13 cellular contexts compared by ENCODE assay signal in the genomic region with DNA sequence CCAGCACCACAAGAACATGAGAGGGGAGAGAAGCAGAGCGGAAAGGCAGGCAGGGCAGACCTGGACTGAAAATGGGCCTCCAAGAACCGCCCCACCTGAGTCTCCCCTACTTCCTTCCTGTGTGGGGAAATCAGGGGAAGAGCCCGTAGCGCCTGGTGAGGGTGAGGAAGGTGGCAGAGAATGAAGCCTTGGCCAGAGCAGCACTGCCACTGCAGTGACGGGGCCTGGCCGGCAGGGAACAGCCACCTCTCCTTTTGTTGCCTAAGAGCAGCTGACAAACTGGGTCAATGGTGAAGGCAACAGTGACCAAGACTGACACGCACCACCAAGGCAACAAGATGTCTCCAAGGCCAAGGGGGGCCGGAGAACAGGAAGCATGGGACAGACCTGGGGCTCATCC. TPM values are rescaled to one million over a fixed set of nuclear protein-coding genes. Genes with fewer than 3 reads are reported as not detected.
DNase-seq lines count a peak whose midpoint lies in the region; ATAC-seq and TF ChIP-seq lines count a peak whose summit lies in the region.
"Had no signal": no experiment of that assay in that cellular context is flagged by ENCODE, and none has a peak within 500 bp of the region (broad histone marks: within the 10 kb centered on the region; RNA-seq: fewer than 3 reads in every experiment).

No MANE protein-coding gene starts in this region.

- TF ChIP-seq POLR2A in suprapubic skin (IDR thresholded peaks at IDR 0.05): no peak

- no peaks in the 10 kb centered on the region for H3K27me3 ChIP-seq in suprapubic skin
- H3K27me3 ChIP-seq: hepatocyte had no signal

- H3K4me1 ChIP-seq in suprapubic skin: peaks cover 42% of the 10 kb centered on the region

- TF ChIP-seq EP300 in suprapubic skin (IDR thresholded peaks at IDR 0.05): no peak

- H3K9me3 ChIP-seq in suprapubic skin: no peaks in the 10 kb centered on the region

- no peaks in the 10 kb centered on the region for H3K36me3 ChIP-seq in suprapubic skin

- ATAC-seq in GM19463 (IDR thresholded peaks at IDR 0.05; ENCODE audit: unreplicated experiment): peak; percentile 61
- ATAC-seq in HG03432 (IDR thresholded peaks at IDR 0.05; ENCODE audit: unreplicated experiment): peak; percentile 90
- ATAC-seq in GM18858 (IDR thresholded peaks at IDR 0.05; ENCODE audit: unreplicated experiment): no peak

- H3K27ac ChIP-seq in epithelial cell of prostate: peak overlapping the region; percentile 97
- H3K27ac ChIP-seq in suprapubic skin: peak overlapping the region; percentile 89

- 76% methylated on average over 8 of the region's 8 CpGs for WGBS in suprapubic skin

- no peak overlapping the region for H3K4me3 ChIP-seq in suprapubic skin
- H3K4me3 ChIP-seq: hepatocyte had no signal

- DNase-seq in epithelial cell of prostate (ENCODE audit: low read depth, low spot score) (no peak), suprapubic skin (ENCODE audit: low spot score in 2 of 2) (no peak), RPMI8226 (no peak), NCI-H1436 (lab: John Stamatoyannopoulos, UW) (no peak)
- DNase-seq: activated T-cell treated with anti-CD3 and anti-CD28 coated beads, Interleukin-2, amount 50 U/mL, for 24 hours; DMS79 treated with DMSO at 0.1 percent for 48 hours; mesenchymal stem cell; NCI-H2107; OCI-M1 had no signal

- no peak for TF ChIP-seq CTCF in suprapubic skin (IDR thresholded peaks at IDR 0.05)

RNA-seq across cellular contexts. Expression of a gene that starts 58.4 kb away (rescaled TPM):
- total RNA-seq in suprapubic skin: 10 to 100 TPM; 14.4 to 42.2 (median 19.5) TPM
